Comparison of ENCODE assay signal across 1 cellular context in genomic region chr15:92903956-92904831, GRCh38.
TF ChIP-seq lines count a peak whose summit lies in the region.

No MANE protein-coding gene starts in this region.

TF ChIP-seq in GM12878, 131 proteins besides CTCF, POLR2A, EP300 and RAD21 (continued from another document and continues in another):
- peak; percentile 12 for TF ChIP-seq USF1 (IDR thresholded peaks at IDR 0.05; ENCODE audit: borderline replicate concordance, extremely low read length, insufficient read depth, low read depth, low read length)
- peak; percentile 72; the same call in 1 of the 2 replicates for TF ChIP-seq TBL1XR1 (IDR thresholded peaks at IDR 0.05; ENCODE audit: low read depth, low read length)
- TF ChIP-seq TCF3 (IDR thresholded peaks at IDR 0.05; ENCODE audit: borderline replicate concordance, insufficient read depth, low read depth, low read length): no peak
- TF ChIP-seq EED (IDR thresholded peaks at IDR 0.05; ENCODE audit: low read depth): peak; percentile 93
- TF ChIP-seq, protein P1, sequence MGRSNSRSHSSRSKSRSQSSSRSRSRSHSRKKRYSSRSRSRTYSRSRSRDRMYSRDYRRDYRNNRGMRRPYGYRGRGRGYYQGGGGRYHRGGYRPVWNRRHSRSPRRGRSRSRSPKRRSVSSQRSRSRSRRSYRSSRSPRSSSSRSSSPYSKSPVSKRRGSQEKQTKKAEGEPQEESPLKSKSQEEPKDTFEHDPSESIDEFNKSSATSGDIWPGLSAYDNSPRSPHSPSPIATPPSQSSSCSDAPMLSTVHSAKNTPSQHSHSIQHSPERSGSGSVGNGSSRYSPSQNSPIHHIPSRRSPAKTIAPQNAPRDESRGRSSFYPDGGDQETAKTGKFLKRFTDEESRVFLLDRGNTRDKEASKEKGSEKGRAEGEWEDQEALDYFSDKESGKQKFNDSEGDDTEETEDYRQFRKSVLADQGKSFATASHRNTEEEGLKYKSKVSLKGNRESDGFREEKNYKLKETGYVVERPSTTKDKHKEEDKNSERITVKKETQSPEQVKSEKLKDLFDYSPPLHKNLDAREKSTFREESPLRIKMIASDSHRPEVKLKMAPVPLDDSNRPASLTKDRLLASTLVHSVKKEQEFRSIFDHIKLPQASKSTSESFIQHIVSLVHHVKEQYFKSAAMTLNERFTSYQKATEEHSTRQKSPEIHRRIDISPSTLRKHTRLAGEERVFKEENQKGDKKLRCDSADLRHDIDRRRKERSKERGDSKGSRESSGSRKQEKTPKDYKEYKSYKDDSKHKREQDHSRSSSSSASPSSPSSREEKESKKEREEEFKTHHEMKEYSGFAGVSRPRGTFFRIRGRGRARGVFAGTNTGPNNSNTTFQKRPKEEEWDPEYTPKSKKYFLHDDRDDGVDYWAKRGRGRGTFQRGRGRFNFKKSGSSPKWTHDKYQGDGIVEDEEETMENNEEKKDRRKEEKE (IDR thresholded peaks at IDR 0.05): no peak
- TF ChIP-seq GABPA (IDR thresholded peaks at IDR 0.05; ENCODE audit: low read depth): peak; percentile 79; the same call in 1 of the 2 replicates
- TF ChIP-seq PAX5 (IDR thresholded peaks at IDR 0.05; ENCODE audit: borderline replicate concordance, low read depth, low read length): peak; percentile 63; the same call in 1 of the 2 replicates
- peak; percentile 50; the same call in 1 of the 2 replicates for TF ChIP-seq IRF3 (IDR thresholded peaks at IDR 0.05)
- TF ChIP-seq, protein P2, sequence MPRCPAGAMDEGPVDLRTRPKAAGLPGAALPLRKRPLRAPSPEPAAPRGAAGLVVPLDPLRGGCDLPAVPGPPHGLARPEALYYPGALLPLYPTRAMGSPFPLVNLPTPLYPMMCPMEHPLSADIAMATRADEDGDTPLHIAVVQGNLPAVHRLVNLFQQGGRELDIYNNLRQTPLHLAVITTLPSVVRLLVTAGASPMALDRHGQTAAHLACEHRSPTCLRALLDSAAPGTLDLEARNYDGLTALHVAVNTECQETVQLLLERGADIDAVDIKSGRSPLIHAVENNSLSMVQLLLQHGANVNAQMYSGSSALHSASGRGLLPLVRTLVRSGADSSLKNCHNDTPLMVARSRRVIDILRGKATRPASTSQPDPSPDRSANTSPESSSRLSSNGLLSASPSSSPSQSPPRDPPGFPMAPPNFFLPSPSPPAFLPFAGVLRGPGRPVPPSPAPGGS (IDR thresholded peaks at IDR 0.05; ENCODE audit: borderline replicate concordance, insufficient read depth, low read depth, low read length, poor library complexity, severe bottlenecking): peak; percentile 89
- TF ChIP-seq MLLT1 (IDR thresholded peaks at IDR 0.05): peak; percentile 69
- TF ChIP-seq RELB (IDR thresholded peaks at IDR 0.05; ENCODE audit: low read depth): peak; percentile 96
- peak; percentile 86 for TF ChIP-seq SP1 (IDR thresholded peaks at IDR 0.05; ENCODE audit: low read depth, low read length)
- TF ChIP-seq STAT3 (IDR thresholded peaks at IDR 0.05; ENCODE audit: low read depth, low read length): no peak
- TF ChIP-seq SREBF2 (IDR thresholded peaks at IDR 0.05; ENCODE audit: low read length): no peak
- TF ChIP-seq CEBPZ (IDR thresholded peaks at IDR 0.05; ENCODE audit: low read depth, low read length): no peak; the same call in 1 of the 2 replicates
- peak; percentile 72 to 91; a peak in 2 of 4 replicates for TF ChIP-seq BHLHE40 (IDR thresholded peaks at IDR 0.05; ENCODE audit: borderline replicate concordance in 1 of 2, low read depth in 2 of 2, low read length in 1 of 2)
- peak; percentile 79 for TF ChIP-seq POU2F2 (IDR thresholded peaks at IDR 0.05; ENCODE audit: borderline replicate concordance, low read depth, low read length)
- TF ChIP-seq ETV6 (conservative IDR thresholded peaks at IDR 0.05 in 1 of 2, IDR thresholded peaks at IDR 0.05 in 1 of 2; ENCODE audit: borderline replicate concordance in 1 of 2, low read depth in 1 of 2): no peak
- 0 out of 2 replicates have a peak, but pooled peaks have one; percentile 77 for TF ChIP-seq WRNIP1 (IDR thresholded peaks at IDR 0.05; ENCODE audit: borderline replicate concordance, low read depth, low read length)
- TF ChIP-seq CHD2 (IDR thresholded peaks at IDR 0.05; ENCODE audit: borderline replicate concordance, low read depth, low read length): peak; percentile 87; the same call in 1 of the 2 replicates
- no peak for TF ChIP-seq RB1 (IDR thresholded peaks at IDR 0.05; ENCODE audit: borderline replicate concordance)
- TF ChIP-seq PRDM15 (CRISPR knock-in tag; IDR thresholded peaks at IDR 0.05): peak; percentile 14; the same call in 1 of the 2 replicates
- peak; percentile 77 for TF ChIP-seq E2F8 (IDR thresholded peaks at IDR 0.05; ENCODE audit: low read depth, partially characterized antibody)
- TF ChIP-seq NFIC (IDR thresholded peaks at IDR 0.05; ENCODE audit: low read depth, low read length): peak; percentile 14
- no peak for TF ChIP-seq IRF4 (IDR thresholded peaks at IDR 0.05; ENCODE audit: low read depth, low read length)
- peak; percentile 88 for TF ChIP-seq PAX8 (IDR thresholded peaks at IDR 0.05)
- peak; percentile 94 for TF ChIP-seq TAF1 (IDR thresholded peaks at IDR 0.05; ENCODE audit: borderline replicate concordance, low read depth, low read length)
- peak in 1 of 2 experiments; percentile 65; a peak in 1 of 4 replicates for TF ChIP-seq CEBPB (IDR thresholded peaks at IDR 0.05; ENCODE audit: borderline replicate concordance in 1 of 2, low read depth in 2 of 2, low read length in 2 of 2)
- peak; percentile 89 for TF ChIP-seq PKNOX1 (IDR thresholded peaks at IDR 0.05)
- peak; percentile 89 for TF ChIP-seq PML (IDR thresholded peaks at IDR 0.05; ENCODE audit: low read length)
- no peak for TF ChIP-seq BCL11A (IDR thresholded peaks at IDR 0.05; ENCODE audit: low read depth, low read length)
- no peak for TF ChIP-seq SMARCA5 (IDR thresholded peaks at IDR 0.05)
- TF ChIP-seq MAX (IDR thresholded peaks at IDR 0.05; ENCODE audit: low read depth, low read length): peak; percentile 65; the same call in 1 of the 2 replicates
- no peak for TF ChIP-seq NR2C2 (IDR thresholded peaks at IDR 0.05; ENCODE audit: borderline replicate concordance, control insufficient read depth, insufficient read length, low read depth)
